15 cellular contexts compared by ENCODE assay signal in the genomic region with DNA sequence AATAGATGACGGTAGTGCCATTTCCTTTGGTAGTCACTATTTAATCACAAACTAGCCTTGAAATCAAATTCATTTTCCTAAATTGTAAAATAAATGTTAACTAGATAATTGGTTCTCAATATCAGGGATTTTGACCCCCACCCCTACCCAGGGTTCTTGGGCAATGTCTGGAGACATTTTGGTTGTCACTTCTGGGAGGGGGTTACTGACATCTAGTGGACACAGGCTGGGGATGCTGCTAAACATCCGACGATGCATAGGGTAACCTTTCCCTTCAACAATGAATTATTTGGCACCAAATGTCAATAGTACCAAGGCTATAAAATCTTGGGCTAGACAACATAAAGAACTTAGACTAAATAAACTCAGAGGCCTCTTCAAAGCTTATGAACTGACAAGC.
DNase-seq lines count a peak whose midpoint lies in the region; ATAC-seq, FAIRE-seq and TF ChIP-seq lines count a peak whose summit lies in the region.
"Had no signal": no experiment of that assay in that cellular context is flagged by ENCODE, and none has a peak within 500 bp of the region (broad histone marks: within the 10 kb centered on the region; RNA-seq: fewer than 3 reads in every experiment).

No MANE protein-coding gene starts in this region.

- no peak overlapping the region for H3K4me2 ChIP-seq in HepG2 (ENCODE audit: low read depth, low read length)
- H3K4me2 ChIP-seq: KMS-11 had no signal

- in situ Hi-C loops in HepG2 (cut with HindIII; ENCODE audit: extremely low pct_ligation_motif_present, low pct_unique_long_range_greater_than_20kb): no loop called here

- H2AFZ ChIP-seq in HepG2 (ENCODE audit: low read length): no peak overlapping the region

- no peak for TF ChIP-seq POLR2A in HepG2 (IDR thresholded peaks at IDR 0.05; ENCODE audit: insufficient read depth in 1 of 2, low read depth in 2 of 2, low read length in 2 of 2)

- H3K27ac ChIP-seq in HEK293 (ENCODE audit: extremely low read depth, low read depth, low read length): no peak overlapping the region
- no peak overlapping the region for H3K27ac ChIP-seq in WERI-Rb-1
- H3K27ac ChIP-seq in HepG2 (ENCODE audit: extremely low read length, insufficient read depth, low read length): no peak overlapping the region
- H3K27ac ChIP-seq: gastrocnemius medialis, KMS-11 had no signal

- peak; percentile 85 for FAIRE-seq in HepG2 (lab: Jason Lieb, UNC)

- POLR2A ChIA-PET in HEK293 (lab: Yijun Ruan, JAX): no interaction called here
- POLR2A ChIA-PET in HepG2 (lab: Yijun Ruan, JAX): no interaction called here

- H3K4me1 ChIP-seq in HEK293 (ENCODE audit: control insufficient read depth, insufficient read depth, low read length): no peaks in the 10 kb centered on the region
- no peaks in the 10 kb centered on the region for H3K4me1 ChIP-seq in HepG2 (ENCODE audit: insufficient read depth, low read length)
- H3K4me1 ChIP-seq: gastrocnemius medialis had no signal

- no peak for ATAC-seq in HepG2
- ATAC-seq in GM18519 (IDR thresholded peaks at IDR 0.05; ENCODE audit: low FRiP score, unreplicated experiment): no peak
- ATAC-seq: gastrocnemius medialis, Right ventricle myocardium inferior had no signal

- H3K9ac ChIP-seq in HepG2 (ENCODE audit: insufficient read depth, low read depth, low read length): no peak overlapping the region
- H3K9ac ChIP-seq: KMS-11 had no signal

- TF ChIP-seq RAD21 in HepG2 (CRISPR knock-in tag; IDR thresholded peaks at IDR 0.05): no peak

- BruUV-seq in HepG2 (replicated peaks; lab: Mats Ljungman, UMichigan): no TSS peak

- CTCF ChIA-PET in HEK293 (lab: Yijun Ruan, JAX): interaction anchor here (0.6 to 1.1 kb wide), 3 partner anchors 10 to 487 kb away, joined by 3 to 4 read pairs (median 3); no protein-coding TSS in a partner anchor
- CTCF ChIA-PET in HepG2 (lab: Yijun Ruan, JAX; ENCODE audit: low intra/inter-chr PET ratio, low total read pairs): no interaction called here

- no peak overlapping the region for H3K4me3 ChIP-seq in GM06990 (replicated peaks; ENCODE audit: low read depth, low read length)
- H3K4me3 ChIP-seq in HEK293 (ENCODE audit: low read depth, low read length): no peak overlapping the region
- no peak overlapping the region for H3K4me3 ChIP-seq in WERI-Rb-1 (ENCODE audit: low read depth, low read length)
- H3K4me3 ChIP-seq in HepG2 (replicated peaks in 1 of 3; ENCODE audit: insufficient read depth in 1 of 3, low read depth in 2 of 3, low read length in 3 of 3): no peak overlapping the region
- H3K4me3 ChIP-seq: gastrocnemius medialis had no signal

- H4K20me1 ChIP-seq in HepG2 (ENCODE audit: insufficient read depth, low read length): no peaks in the 10 kb centered on the region

- no peaks in the 10 kb centered on the region for H3K27me3 ChIP-seq in GM06990 (replicated peaks; ENCODE audit: control insufficient read depth, insufficient read depth, low read length)
- peaks cover 2% of the 10 kb centered on the region for H3K27me3 ChIP-seq in WERI-Rb-1 (ENCODE audit: insufficient read depth, low read depth, severe bottlenecking)
- H3K27me3 ChIP-seq in HepG2 (ENCODE audit: control insufficient read depth in 1 of 2, insufficient read depth in 2 of 2, low read length in 2 of 2): no peaks in the 10 kb centered on the region
- H3K27me3 ChIP-seq: gastrocnemius medialis had no signal

- intact Hi-C loops in HepG2 (cut with micrococcal nuclease; ENCODE audit: unreplicated experiment): no loop called here

- H3K79me2 ChIP-seq in HepG2 (ENCODE audit: insufficient read depth, low read length): no peaks in the 10 kb centered on the region

- TF ChIP-seq CTCF in GM06990 (IDR thresholded peaks at IDR 0.05; ENCODE audit: insufficient read depth, low read length, poor library complexity, severe bottlenecking): peak; percentile 15
- no peak for TF ChIP-seq CTCF in HEK293 (tag by site-specific recombination; IDR thresholded peaks at IDR 0.05)
- TF ChIP-seq CTCF in WERI-Rb-1 (IDR thresholded peaks at IDR 0.05; ENCODE audit: low read depth, low read length): peak; percentile 72
- no peak for TF ChIP-seq CTCF in HepG2 (CRISPR knock-in tag; IDR thresholded peaks at IDR 0.05)

- H3K9me3 ChIP-seq in HEK293 (ENCODE audit: control insufficient read depth, insufficient read depth, low read depth, low read length) (no peaks in the 10 kb centered on the region), WERI-Rb-1 (ENCODE audit: severe bottlenecking) (no peaks in the 10 kb centered on the region), HepG2 (ENCODE audit: low read length) (no peaks in the 10 kb centered on the region)
- H3K9me3 ChIP-seq: gastrocnemius medialis had no signal

- H3K36me3 ChIP-seq in GM06990 (ENCODE audit: control insufficient read depth, insufficient read depth, low read length): no peaks in the 10 kb centered on the region
- no peaks in the 10 kb centered on the region for H3K36me3 ChIP-seq in HEK293 (ENCODE audit: control insufficient read depth in 2 of 2, insufficient read depth in 1 of 2, low read length in 2 of 2)
- no peaks in the 10 kb centered on the region for H3K36me3 ChIP-seq in WERI-Rb-1
- no peaks in the 10 kb centered on the region for H3K36me3 ChIP-seq in HepG2 (replicated peaks in 1 of 2; ENCODE audit: control insufficient read depth in 1 of 2, insufficient read depth in 2 of 2, low read length in 2 of 2)
- H3K36me3 ChIP-seq: gastrocnemius medialis had no signal

- TF ChIP-seq EP300 in HepG2 (IDR thresholded peaks at IDR 0.05; ENCODE audit: low read depth in 2 of 2, low read length in 2 of 2): no peak
- TF ChIP-seq EP300 in HepG2 (CRISPR knock-in tag; IDR thresholded peaks at IDR 0.05; ENCODE audit: borderline replicate concordance): no peak

- WGBS in HepG2 (ENCODE audit: low lambda C conversion rate): 7% methylated on average over 3 of the region's 3 CpGs

- no peak for DNase-seq in GM06990 (ENCODE audit: extremely low read depth, insufficient read length)
- DNase-seq in WERI-Rb-1: peak; percentile 39
- no peak for DNase-seq in HepG2 (ENCODE audit: low spot score)
- no peak for DNase-seq in NCI-H2107 (lab: John Stamatoyannopoulos, UW)
- no peak for DNase-seq in SKM-1 treated with dmso at 0.1 percent for 144 hours (lab: John Stamatoyannopoulos, UW; ENCODE audit: unreplicated experiment)
- no peak for DNase-seq in stimulated activated CD4-positive, alpha-beta T cell treated with anti-CD3 and anti-CD28 coated beads, Interleukin-12 subunit alpha, Interleukin-12 subunit beta, amount 100 ng/mL, for 4 hours
- DNase-seq: activated CD8-positive, alpha-beta memory T cell treated with anti-CD3 and anti-CD28 coated beads, Interleukin-2, amount 50 U/mL, for 48 hours; gastrocnemius medialis; kidney glomerular epithelial cell; naive B cell; NCI-H2171 treated with DMSO at 0.1 percent for 48 hours had no signal

TF ChIP-seq in HEK293, 187 proteins besides CTCF, POLR2A, EP300 and RAD21:
- TF ChIP-seq GLIS2 (tag by site-specific recombination; IDR thresholded peaks at IDR 0.05) (no peak), SETDB1 (IDR thresholded peaks at IDR 0.05; ENCODE audit: insufficient read length, low read length) (no peak), ZNF654 (tag by site-specific recombination; IDR thresholded peaks at IDR 0.05; ENCODE audit: low read depth) (0 out of 2 replicates have a peak, but pooled peaks have one; percentile 6), ZNF768 (tag by site-specific recombination; IDR thresholded peaks at IDR 0.05) (no peak), ZNF571 (tag by site-specific recombination; IDR thresholded peaks at IDR 0.05) (no peak), ZNF776 (tag by site-specific recombination; IDR thresholded peaks at IDR 0.05; ENCODE audit: borderline replicate concordance) (no peak), ZNF433 (tag by site-specific recombination; IDR thresholded peaks at IDR 0.05; ENCODE audit: low read depth) (no peak)

TF ChIP-seq in HepG2, 621 proteins besides CTCF, POLR2A, EP300 and RAD21:
- no peak for TF ChIP-seq ZNF317 (CRISPR knock-in tag; IDR thresholded peaks at IDR 0.05)
- no peak for TF ChIP-seq TOE1 (CRISPR knock-in tag; IDR thresholded peaks at IDR 0.05)
- TF ChIP-seq STAG1 (CRISPR knock-in tag; IDR thresholded peaks at IDR 0.05): 0 out of 2 replicates have a peak, but pooled peaks have one; percentile 4
- TF ChIP-seq NFE2L1 (CRISPR knock-in tag; IDR thresholded peaks at IDR 0.05; ENCODE audit: borderline replicate concordance): no peak
TF ChIP-seq in HepG2: peak in this region for 1.

Comparison
In these comparisons a context has a peak if more than half of its experiments do, and no peak if none do; other contexts are left out.
1. CTCF ChIP-seq: peak in GM06990 (single experiment) and WERI-Rb-1 (single experiment); none in HEK293 (single experiment) and HepG2 (single experiment).